Comparison of ENCODE assay signal across 24 cellular contexts in the genomic region with DNA sequence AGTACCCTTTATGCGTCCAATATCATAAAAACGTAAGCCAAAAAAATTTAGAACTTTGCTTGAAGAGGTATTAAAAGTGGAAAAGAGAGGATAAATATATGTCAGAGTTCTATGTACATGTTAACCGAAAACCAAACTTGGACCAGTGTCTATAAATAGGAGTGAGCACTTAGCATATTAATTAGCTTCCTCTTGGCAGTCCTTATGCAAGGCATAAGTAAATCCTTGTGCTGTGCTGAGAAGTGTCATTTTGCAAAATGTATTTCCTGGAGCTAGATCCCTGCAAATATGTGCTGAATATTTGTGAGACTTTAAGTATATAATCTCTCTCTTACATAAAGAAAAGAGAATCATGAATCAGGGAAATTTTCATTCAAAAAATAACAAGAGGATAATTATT.
A peak's percentile ranks its signal among the peaks of the same experiment; 100 is the strongest.
DNase-seq lines count a peak whose midpoint lies in the region; ATAC-seq and TF ChIP-seq lines count a peak whose summit lies in the region.
"Had no signal": no experiment of that assay in that cellular context is flagged by ENCODE, and none has a peak within 500 bp of the region (broad histone marks: within the 10 kb centered on the region; RNA-seq: fewer than 3 reads in every experiment).

No MANE protein-coding gene starts in this region.

- H3K4me3 ChIP-seq in MG63: no peak overlapping the region
- H3K4me3 ChIP-seq: ascending aorta, esophagus muscularis mucosa, HAP-1, sigmoid colon, thoracic aorta had no signal

- H3K9me3 ChIP-seq in MG63: no peaks in the 10 kb centered on the region
- H3K9me3 ChIP-seq: ascending aorta, esophagus muscularis mucosa, HAP-1, sigmoid colon, thoracic aorta had no signal

- H3K27ac Mint-ChIP-seq in nephron: peak overlapping the region; percentile 27 to 46 (median 32)
- H3K27ac Mint-ChIP-seq: activated CD4-positive, alpha-beta T cell treated with anti-CD3 and anti-CD28 coated beads for 36 hours; activated naive CD4-positive, alpha-beta T cell treated with anti-CD3 and anti-CD28 coated beads, Interleukin-2, amount 50 U/mL, for 24 hours; CD4-positive, CD25-positive, alpha-beta regulatory T cell; naive thymus-derived CD4-positive, alpha-beta T cell; stimulated activated effector memory CD8-positive, alpha-beta T cell treated with anti-CD3 and anti-CD28 coated beads, Interleukin-12 subunit alpha, Interleukin-12 subunit beta, amount 100 ng/mL, for 72 hours had no signal

- DNase-seq in DMS 273 treated with DMSO at 0.1 percent for 48 hours (lab: John Stamatoyannopoulos, UW) (peak; percentile 2), NCI-H1105 treated with DMSO at 0.1 percent for 48 hours (lab: John Stamatoyannopoulos, UW) (peak; percentile 73), NOMO-1 (lab: John Stamatoyannopoulos, UW; ENCODE audit: unreplicated experiment in 2 of 2) (peak; percentile 50 to 71), activated gamma-delta T cell (lab: John Stamatoyannopoulos, UW) (no peak), MG63 (no peak)
- DNase-seq: activated CD4-positive, alpha-beta T cell treated with anti-CD3 and anti-CD28 coated beads for 36 hours; activated T-cell treated with anti-CD3 and anti-CD28 coated beads, Interleukin-2, amount 50 U/mL, for 48 hours; CD4-positive, CD25-positive, alpha-beta regulatory T cell; DND-41; effector CD4-positive, alpha-beta T cell; Kasumi-1; naive thymus-derived CD4-positive, alpha-beta T cell; NCI-H146; Right ventricle myocardium superior; sigmoid colon had no signal

- no peaks in the 10 kb centered on the region for H3K27me3 Mint-ChIP-seq in nephron (ENCODE audit: low read depth)
- H3K27me3 Mint-ChIP-seq: activated CD4-positive, alpha-beta T cell treated with anti-CD3 and anti-CD28 coated beads for 36 hours; activated naive CD4-positive, alpha-beta T cell treated with anti-CD3 and anti-CD28 coated beads, Interleukin-2, amount 50 U/mL, for 24 hours had no signal

- H3K36me3 ChIP-seq in MG63: no peaks in the 10 kb centered on the region
- H3K36me3 ChIP-seq: ascending aorta, HAP-1, sigmoid colon, thoracic aorta had no signal

- no peak for TF ChIP-seq CTCF in nephron (IDR thresholded peaks at IDR 0.05; ENCODE audit: unreplicated experiment in 3 of 3)

- H3K9me3 Mint-ChIP-seq in nephron: no peaks in the 10 kb centered on the region
- H3K9me3 Mint-ChIP-seq: activated naive CD4-positive, alpha-beta T cell treated with anti-CD3 and anti-CD28 coated beads, Interleukin-2, amount 50 U/mL, for 24 hours; naive thymus-derived CD4-positive, alpha-beta T cell; stimulated activated effector memory CD8-positive, alpha-beta T cell treated with anti-CD3 and anti-CD28 coated beads, Interleukin-12 subunit alpha, Interleukin-12 subunit beta, amount 100 ng/mL, for 72 hours had no signal

- H3K27me3 ChIP-seq in MG63: no peaks in the 10 kb centered on the region
- H3K27me3 ChIP-seq: ascending aorta, esophagus muscularis mucosa, sigmoid colon had no signal

- no peaks in the 10 kb centered on the region for H3K36me3 Mint-ChIP-seq in nephron (ENCODE audit: low read depth)
- H3K36me3 Mint-ChIP-seq: activated naive CD4-positive, alpha-beta T cell treated with anti-CD3 and anti-CD28 coated beads, Interleukin-2, amount 50 U/mL, for 24 hours; CD4-positive, CD25-positive, alpha-beta regulatory T cell; naive thymus-derived CD4-positive, alpha-beta T cell; stimulated activated effector memory CD8-positive, alpha-beta T cell treated with anti-CD3 and anti-CD28 coated beads, Interleukin-12 subunit alpha, Interleukin-12 subunit beta, amount 100 ng/mL, for 72 hours had no signal

- peaks cover 19% of the 10 kb centered on the region for H3K4me1 Mint-ChIP-seq in nephron
- H3K4me1 Mint-ChIP-seq: activated CD4-positive, alpha-beta T cell treated with anti-CD3 and anti-CD28 coated beads for 36 hours; activated naive CD4-positive, alpha-beta T cell treated with anti-CD3 and anti-CD28 coated beads, Interleukin-2, amount 50 U/mL, for 24 hours; CD4-positive, CD25-positive, alpha-beta regulatory T cell; naive thymus-derived CD4-positive, alpha-beta T cell; stimulated activated effector memory CD8-positive, alpha-beta T cell treated with anti-CD3 and anti-CD28 coated beads, Interleukin-12 subunit alpha, Interleukin-12 subunit beta, amount 100 ng/mL, for 72 hours had no signal

- H3K4me3 Mint-ChIP-seq in nephron: no peak overlapping the region
- H3K4me3 Mint-ChIP-seq: activated CD4-positive, alpha-beta T cell treated with anti-CD3 and anti-CD28 coated beads for 36 hours; activated naive CD4-positive, alpha-beta T cell treated with anti-CD3 and anti-CD28 coated beads, Interleukin-2, amount 50 U/mL, for 24 hours; CD4-positive, CD25-positive, alpha-beta regulatory T cell; naive thymus-derived CD4-positive, alpha-beta T cell; stimulated activated effector memory CD8-positive, alpha-beta T cell treated with anti-CD3 and anti-CD28 coated beads, Interleukin-12 subunit alpha, Interleukin-12 subunit beta, amount 100 ng/mL, for 72 hours had no signal

- ATAC-seq in GM21515 (IDR thresholded peaks at IDR 0.05; ENCODE audit: unreplicated experiment) (no peak), HG02852 (IDR thresholded peaks at IDR 0.05; ENCODE audit: unreplicated experiment) (no peak)
- ATAC-seq: activated CD4-positive, alpha-beta T cell treated with anti-CD3 and anti-CD28 coated beads for 36 hours; naive thymus-derived CD4-positive, alpha-beta T cell; stimulated activated effector memory CD8-positive, alpha-beta T cell treated with anti-CD3 and anti-CD28 coated beads, Interleukin-12 subunit alpha, Interleukin-12 subunit beta, amount 100 ng/mL, for 72 hours had no signal

Comparison
In these comparisons a context has a peak if more than half of its experiments do, and no peak if none do; other contexts are left out.
1. DNase-seq: peak in DMS 273 treated with DMSO at 0.1 percent for 48 hours (single experiment), NCI-H1105 treated with DMSO at 0.1 percent for 48 hours (single experiment) and NOMO-1 (2 of 2); none in activated gamma-delta T cell (single experiment) and MG63 (single experiment).